13 cellular contexts compared by ENCODE assay signal in the genomic region with DNA sequence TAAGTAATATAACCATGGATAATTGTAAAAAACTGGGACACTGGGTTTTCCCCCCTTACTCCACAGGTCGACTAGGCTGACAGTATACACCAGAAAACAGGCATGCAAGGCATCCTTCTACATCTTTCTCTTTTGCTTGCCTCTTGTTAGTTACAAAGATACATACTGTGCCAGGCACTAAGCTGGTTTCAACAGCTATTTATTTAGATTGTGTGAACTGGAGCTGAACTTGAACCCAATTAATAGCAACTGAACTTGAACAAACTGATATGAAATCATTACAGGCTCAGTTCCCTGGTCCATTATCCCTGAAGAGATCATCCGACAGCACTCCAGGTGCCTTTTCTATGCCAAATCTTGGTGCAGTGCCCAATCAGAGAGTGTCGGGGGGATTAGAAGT.
"Had no signal": no experiment of that assay in that cellular context is flagged by ENCODE, and none has a peak within 500 bp of the region (broad histone marks: within the 10 kb centered on the region; RNA-seq: fewer than 3 reads in every experiment).

No MANE protein-coding gene starts in this region.

- H3K4me3 Mint-ChIP-seq: activated naive CD4-positive, alpha-beta T cell treated with anti-CD3 and anti-CD28 coated beads, Interleukin-2, amount 50 U/mL, for 24 hours; neural crest cell had no signal

- H3K36me3 ChIP-seq: adrenal gland, pancreas, upper lobe of left lung had no signal

- H3K27me3 ChIP-seq: adrenal gland, pancreas, upper lobe of left lung had no signal

- H3K27ac ChIP-seq: adrenal gland, pancreas, skin epidermis, upper lobe of left lung had no signal

- H3K4me1 ChIP-seq: pancreas had no signal

- H3K4me3 ChIP-seq: adrenal gland, pancreas, skin epidermis, upper lobe of left lung had no signal

- H3K27ac Mint-ChIP-seq: activated naive CD4-positive, alpha-beta T cell treated with anti-CD3 and anti-CD28 coated beads, Interleukin-2, amount 50 U/mL, for 24 hours had no signal

- H3K9me3 ChIP-seq: adrenal gland, pancreas, upper lobe of left lung had no signal

- DNase-seq: activated CD4-positive, alpha-beta T cell treated with anti-CD3 and anti-CD28 coated beads, Interleukin-2, amount 50 U/mL, for 4 hours; activated CD4-positive, CD25-positive, alpha-beta regulatory T cell treated with anti-CD3 and anti-CD28 coated beads, Interleukin-2, amount 50 U/mL, for 72 hours; activated effector memory CD4-positive, alpha-beta T cell treated with Interleukin-2 at 50 U/mL for 16 hours; activated T-cell treated with anti-CD3 and anti-CD28 coated beads for 4 hours; adrenal gland; left colon; pancreas; stimulated activated CD4-positive, alpha-beta T cell treated with anti-CD3 and anti-CD28 coated beads, Interleukin-4, amount 100 ng/mL, for 24 hours; stimulated activated naive CD8-positive, alpha-beta T cell treated with anti-CD3 and anti-CD28 coated beads, Interleukin-15, Interleukin-2, amounts not matched to agents 100 U/mL and 50 U/mL, for 24 hours; upper lobe of left lung had no signal

- ATAC-seq: left colon; pancreas; stimulated activated naive CD8-positive, alpha-beta T cell treated with anti-CD3 and anti-CD28 coated beads, Interleukin-15, Interleukin-2, amounts not matched to agents 100 U/mL and 50 U/mL, for 24 hours had no signal

- H3K27me3 Mint-ChIP-seq: activated naive CD4-positive, alpha-beta T cell treated with anti-CD3 and anti-CD28 coated beads, Interleukin-2, amount 50 U/mL, for 24 hours had no signal
